Comparison of ENCODE assay signal across 16 cellular contexts in the genomic region with DNA sequence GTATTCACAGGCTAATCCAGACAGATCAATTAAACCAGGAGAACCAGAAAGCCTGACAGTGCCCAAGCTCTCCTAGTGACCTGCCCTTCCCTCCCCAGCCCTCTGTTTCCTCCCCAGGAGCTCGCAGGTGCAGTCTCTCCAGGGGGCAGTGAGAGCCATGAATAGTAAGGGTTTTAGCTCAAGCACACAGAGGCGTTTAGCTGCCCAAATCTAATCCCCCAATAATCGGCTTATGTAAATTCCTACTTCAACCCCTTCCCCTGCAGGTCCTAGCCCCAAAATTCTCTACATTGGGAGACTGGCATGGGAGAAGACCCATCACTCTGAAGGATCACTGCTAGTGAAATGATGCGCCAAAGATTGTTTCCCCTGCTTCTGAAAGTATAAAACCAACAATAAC. TPM values are rescaled to one million over a fixed set of nuclear protein-coding genes. Genes with fewer than 3 reads are reported as not detected.
"Had no signal": no experiment of that assay in that cellular context is flagged by ENCODE, and none has a peak within 500 bp of the region (broad histone marks: within the 10 kb centered on the region; RNA-seq: fewer than 3 reads in every experiment).

No MANE protein-coding gene starts in this region.

- H3K9me3 ChIP-seq: adrenal gland, lower lobe of right lung, right atrium auricular region, tibial artery, uterus had no signal

- H3K4me3 Mint-ChIP-seq: stimulated activated effector memory CD8-positive, alpha-beta T cell treated with anti-CD3 and anti-CD28 coated beads, Interleukin-12 subunit alpha, Interleukin-12 subunit beta, amount 100 ng/mL, for 72 hours had no signal

- H3K4me3 ChIP-seq: adrenal gland, lower lobe of right lung, right atrium auricular region, smooth muscle cell, tibial artery, uterus had no signal

- H3K9me3 Mint-ChIP-seq: stimulated activated effector memory CD8-positive, alpha-beta T cell treated with anti-CD3 and anti-CD28 coated beads, Interleukin-12 subunit alpha, Interleukin-12 subunit beta, amount 100 ng/mL, for 72 hours had no signal

- H3K27me3 ChIP-seq: adrenal gland, right atrium auricular region had no signal

- H3K36me3 Mint-ChIP-seq: stimulated activated effector memory CD8-positive, alpha-beta T cell treated with anti-CD3 and anti-CD28 coated beads, Interleukin-12 subunit alpha, Interleukin-12 subunit beta, amount 100 ng/mL, for 72 hours had no signal

- H3K4me1 ChIP-seq: uterus had no signal

- FAIRE-seq: colon had no signal

- H3K27ac Mint-ChIP-seq: stimulated activated effector memory CD8-positive, alpha-beta T cell treated with anti-CD3 and anti-CD28 coated beads, Interleukin-12 subunit alpha, Interleukin-12 subunit beta, amount 100 ng/mL, for 72 hours had no signal

- H3K27ac ChIP-seq: adrenal gland, epithelial cell of prostate, lower lobe of right lung, right atrium auricular region, tibial artery, uterus had no signal

- ATAC-seq: left cardiac atrium; lower lobe of right lung; stimulated activated effector memory CD8-positive, alpha-beta T cell treated with anti-CD3 and anti-CD28 coated beads, Interleukin-12 subunit alpha, Interleukin-12 subunit beta, amount 100 ng/mL, for 72 hours had no signal

- H3K36me3 ChIP-seq: adrenal gland, lower lobe of right lung, right atrium auricular region, tibial artery, uterus had no signal

- DNase-seq: activated naive CD4-positive, alpha-beta T cell treated with anti-CD3 and anti-CD28 coated beads, Interleukin-2, amount 50 U/mL, for 16 hours; adrenal gland; effector memory CD4-positive, alpha-beta T cell; hypothalamus; left cardiac atrium; lower lobe of right lung; midbrain; tibial artery; uterus had no signal

RNA-seq across cellular contexts. Expression of gene TAL2, which starts 10.5 kb away (rescaled TPM):
- total RNA-seq: adrenal gland, cardiac septum, lower lobe of right lung, posterior vena cava, right atrium auricular region had no signal
